In the genomic region with DNA sequence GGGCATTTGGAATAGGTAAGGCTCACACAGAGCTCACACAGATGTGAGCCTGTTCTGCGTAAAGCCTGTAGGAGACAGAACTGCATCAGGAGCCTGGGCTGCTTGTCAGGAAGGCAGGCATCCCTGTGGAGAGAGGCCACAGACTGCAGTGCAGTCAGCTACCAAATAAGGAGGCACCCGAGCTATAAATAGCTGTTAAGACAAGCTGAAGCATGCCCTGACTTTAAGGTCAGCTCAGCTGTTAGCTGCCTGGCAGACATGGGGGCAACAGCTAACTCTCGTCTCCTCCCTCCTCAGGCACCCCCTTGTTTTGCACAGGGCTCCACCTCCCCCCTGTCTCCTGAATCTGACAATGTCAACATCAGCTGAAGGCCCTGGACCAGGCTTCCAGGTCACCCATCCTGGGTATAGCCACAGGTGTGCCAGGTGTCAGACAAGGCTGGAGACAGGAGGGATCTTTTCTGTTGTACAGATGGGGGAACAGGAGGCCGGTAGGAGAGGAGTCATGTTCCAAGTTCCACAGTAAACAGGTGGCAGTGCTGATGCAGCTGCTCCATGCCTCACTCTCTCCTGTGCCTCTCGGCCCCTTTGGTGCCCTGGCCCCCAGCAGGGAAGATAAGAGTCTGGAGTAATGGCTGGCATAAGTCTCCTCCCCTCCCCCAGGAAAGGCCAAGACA, we compare ENCODE assay signal across 8 cellular contexts. TPM values are rescaled to one million over a fixed set of nuclear protein-coding genes. Genes with fewer than 3 reads are reported as not detected.
DNase-seq lines count a peak whose midpoint lies in the region; ATAC-seq and TF ChIP-seq lines count a peak whose summit lies in the region.

No MANE protein-coding gene starts in this region.

- no peaks in the 10 kb centered on the region for H3K9me3 ChIP-seq in GM23248 (ENCODE audit: low read depth)

- in situ Hi-C loops in GM23248 (cut with MboI), result loop anchor here (25.0 kb wide), 1 partner anchor 505 kb away; the partner anchor contains the start of gene MRPS33

- ATAC-seq in HG02623 (IDR thresholded peaks at IDR 0.05; ENCODE audit: unreplicated experiment), result no peak

- WGBS in GM23248 (ENCODE audit: low coverage in 1 of 2, low lambda C conversion rate in 2 of 2, missing lambda C conversion rate in 2 of 2), 2 experiments, result 60 to 64% methylated on average over 5 of the region's 5 CpGs

- H3K27me3 ChIP-seq in GM23248 (replicated peaks; ENCODE audit: insufficient read depth), result no peaks in the 10 kb centered on the region

- no peak overlapping the region for H3K27ac ChIP-seq in GM23248
- no peak overlapping the region for H3K27ac ChIP-seq in RWPE1

- no peaks in the 10 kb centered on the region for H3K9me2 ChIP-seq in GM23248 (ENCODE audit: insufficient read depth)

- no peaks in the 10 kb centered on the region for H3K79me2 ChIP-seq in GM23248 (ENCODE audit: insufficient read depth)

- CTCF ChIA-PET in RWPE1 (lab: Yijun Ruan, JAX), result no interaction called here

- TF ChIP-seq CTCF in fibroblast of pulmonary artery (IDR thresholded peaks at IDR 0.05; ENCODE audit: low read length, missing control alignments) (no peak), RWPE1 (conservative IDR thresholded peaks at IDR 0.05; ENCODE audit: low read depth) (no peak)

- peak overlapping the region; percentile 28; the same call in 1 of the 2 replicates for H2AFZ ChIP-seq in GM23248

- no peak overlapping the region for H3K4me3 ChIP-seq in GM23248
- no peak overlapping the region for H3K4me3 ChIP-seq in fibroblast of pulmonary artery (replicated peaks; ENCODE audit: low read depth, low read length)
- H3K4me3 ChIP-seq in skeletal muscle cell (ENCODE audit: low read depth, low read length), result no peak overlapping the region

- no peak overlapping the region for H3K9ac ChIP-seq in GM23248

- POLR2A ChIA-PET in RWPE1 (lab: Yijun Ruan, JAX; ENCODE audit: low non-redundant PET), result no interaction called here

- H3K4me2 ChIP-seq in GM23248 (ENCODE audit: unreplicated experiment), result no peak overlapping the region

- no peaks in the 10 kb centered on the region for H4K20me1 ChIP-seq in GM23248 (ENCODE audit: insufficient read depth)

- 0 out of 2 replicates have a peak, but pooled peaks cover 4% of the 10 kb centered on the region for H3K4me1 ChIP-seq in GM23248 (ENCODE audit: insufficient read depth)

- DNase-seq in GM23248 (peak; percentile 71), NCI-H526 treated with DMSO at 0.1 percent for 48 hours (lab: John Stamatoyannopoulos, UW) (peak; percentile 96), fibroblast of pulmonary artery (ENCODE audit: low read depth) (peak; percentile 39), skeletal muscle cell (ENCODE audit: low read depth) (peak; percentile 35), HPDE6-E6E7 (ENCODE audit: extremely low spot score) (no peak), midbrain (lab: John Stamatoyannopoulos, UW) (no peak), RWPE1 (ENCODE audit: low spot score) (no peak)

- H3F3A ChIP-seq in GM23248 (ENCODE audit: insufficient read depth), result no peaks in the 10 kb centered on the region

- no peaks in the 10 kb centered on the region for H3K36me3 ChIP-seq in GM23248 (ENCODE audit: low read depth)

RNA-seq across cellular contexts. Expression of gene MKRN1, which starts 27.6 kb away (rescaled TPM):
- 68.8 and 72.7 TPM in 2 replicates for total RNA-seq in GM23248 (2014; rRNA removed; shearing (Covaris generic))
- 71.5 and 71.7 TPM in 2 replicates for polyA plus RNA-seq in GM23248 (2016; fragmentation: Nextera tagmentation; extraction: Ambion mirVana)

Comparison
In these comparisons a context has a peak if more than half of its experiments do, and no peak if none do; other contexts are left out.
1. DNase-seq: peak in GM23248 (single experiment), NCI-H526 treated with DMSO at 0.1 percent for 48 hours (single experiment), fibroblast of pulmonary artery (single experiment) and skeletal muscle cell (single experiment); none in HPDE6-E6E7 (single experiment), midbrain (single experiment) and RWPE1 (single experiment).